In the genomic region with DNA sequence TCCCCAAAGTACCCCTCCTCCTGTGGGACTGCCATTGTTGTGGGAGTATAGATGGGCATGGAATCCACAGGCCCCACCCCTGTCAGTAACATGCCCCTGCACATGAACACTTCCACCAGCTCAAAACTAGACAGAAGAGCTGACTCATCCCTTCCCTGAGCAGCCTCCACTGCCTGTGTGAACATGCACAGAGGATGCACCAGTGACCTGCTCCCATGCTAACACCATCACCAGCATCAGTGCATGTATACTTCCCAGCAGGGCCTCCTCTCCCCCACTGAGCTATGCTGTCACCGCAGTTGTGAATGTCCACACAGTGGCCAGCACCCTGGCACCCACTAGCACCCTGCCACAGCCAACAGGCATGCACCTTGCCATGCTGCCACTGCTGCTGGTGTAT, we compare ENCODE assay signal across 20 cellular contexts.
DNase-seq lines count a peak whose midpoint lies in the region; ATAC-seq, FAIRE-seq and TF ChIP-seq lines count a peak whose summit lies in the region.
"Had no signal": no experiment of that assay in that cellular context is flagged by ENCODE, and none has a peak within 500 bp of the region (broad histone marks: within the 10 kb centered on the region; RNA-seq: fewer than 3 reads in every experiment).

No MANE protein-coding gene starts in this region.

- ATAC-seq in upper lobe of left lung (ENCODE audit: low FRiP score in 2 of 2): peak; percentile 16 to 19
- ATAC-seq: HCT116 had no signal

- H3K4me3 ChIP-seq in bronchial epithelial cell (ENCODE audit: low read depth, low read length): no peak overlapping the region
- no peak overlapping the region for H3K4me3 ChIP-seq in upper lobe of left lung
- H3K4me3 ChIP-seq: GM23248 had no signal

- no peaks in the 10 kb centered on the region for H3K4me1 ChIP-seq in upper lobe of left lung

- H3K27me3 ChIP-seq in bronchial epithelial cell (ENCODE audit: control insufficient read depth, insufficient read depth, low read length) (no peaks in the 10 kb centered on the region), upper lobe of left lung (no peaks in the 10 kb centered on the region)

- no peak overlapping the region for H3K27ac ChIP-seq in upper lobe of left lung
- H3K27ac ChIP-seq: GM23248 had no signal

- no peak for TF ChIP-seq EP300 in upper lobe of left lung (IDR thresholded peaks at IDR 0.05)

- peaks cover 0 to 16% (median 2%) of the 10 kb centered on the region in 4 donors for H3K9me3 ChIP-seq in upper lobe of left lung

- DNase-seq in HPDE6-E6E7 (ENCODE audit: extremely low spot score) (peak; percentile 87), bronchial epithelial cell (ENCODE audit: low read depth) (peak; percentile 92), iris pigment epithelial cell (ENCODE audit: low read depth) (peak; percentile 1), upper lobe of left lung (peak in 1 of 2 donors; percentile 17), dermis blood vessel endothelial cell (no peak), NCI-H524 treated with DMSO at 0.1 percent for 48 hours (lab: John Stamatoyannopoulos, UW) (no peak), GM13977 (ENCODE audit: low spot score) (no peak)
- DNase-seq in stimulated activated CD4-positive, alpha-beta T cell treated with anti-CD3 and anti-CD28 coated beads, Interleukin-4, amount 100 ng/mL, for 1 hour: no peak
- DNase-seq: CD4-positive, CD25-positive, alpha-beta regulatory T cell; DMS79; GM23248; MV-4-11; NCI-H1105 treated with DMSO at 0.1 percent for 48 hours; NCI-H2029 treated with DMSO at 0.1 percent for 48 hours; NCI-H2171; NCI-H345; OCI-M1; SHP77 had no signal

- TF ChIP-seq CTCF in bronchial epithelial cell (IDR thresholded peaks at IDR 0.05; ENCODE audit: insufficient read depth, low read length, severe bottlenecking): no peak
- TF ChIP-seq CTCF in upper lobe of left lung (IDR thresholded peaks at IDR 0.05): no peak
- no peak for TF ChIP-seq CTCF in GM13977 (IDR thresholded peaks at IDR 0.05; ENCODE audit: extremely low read depth, insufficient read depth, missing control alignments)

- in situ Hi-C loops in GM13977 (cut with MboI; ENCODE audit: low pct_unique_long_range_greater_than_20kb, low sequenced_read_pairs, unreplicated experiment): no loop called here

- WGBS in upper lobe of left lung, 2 donors: 100% methylated on average over 1 of the region's 1 CpG

- peak; percentile 64 for FAIRE-seq in bronchial epithelial cell (lab: Jason Lieb, UNC)
- FAIRE-seq: RCC 7860 had no signal

- TF ChIP-seq POLR2A in upper lobe of left lung (IDR thresholded peaks at IDR 0.05): no peak

- H3K36me3 ChIP-seq in bronchial epithelial cell (ENCODE audit: control insufficient read depth, insufficient read depth, low read length): no peaks in the 10 kb centered on the region
- H3K36me3 ChIP-seq in upper lobe of left lung: no peaks in the 10 kb centered on the region

Comparison
In these comparisons a context has a peak if more than half of its experiments do, and no peak if none do; other contexts are left out.
1. DNase-seq: peak in HPDE6-E6E7 (single experiment), bronchial epithelial cell (single experiment) and iris pigment epithelial cell (single experiment); none in dermis blood vessel endothelial cell (single experiment), stimulated activated CD4-positive, alpha-beta T cell treated with anti-CD3 and anti-CD28 coated beads, Interleukin-4, amount 100 ng/mL, for 1 hour (single experiment), NCI-H524 treated with DMSO at 0.1 percent for 48 hours (single experiment) and GM13977 (single experiment).